ENCODE assay signal across 12 cellular contexts in the genomic region with DNA sequence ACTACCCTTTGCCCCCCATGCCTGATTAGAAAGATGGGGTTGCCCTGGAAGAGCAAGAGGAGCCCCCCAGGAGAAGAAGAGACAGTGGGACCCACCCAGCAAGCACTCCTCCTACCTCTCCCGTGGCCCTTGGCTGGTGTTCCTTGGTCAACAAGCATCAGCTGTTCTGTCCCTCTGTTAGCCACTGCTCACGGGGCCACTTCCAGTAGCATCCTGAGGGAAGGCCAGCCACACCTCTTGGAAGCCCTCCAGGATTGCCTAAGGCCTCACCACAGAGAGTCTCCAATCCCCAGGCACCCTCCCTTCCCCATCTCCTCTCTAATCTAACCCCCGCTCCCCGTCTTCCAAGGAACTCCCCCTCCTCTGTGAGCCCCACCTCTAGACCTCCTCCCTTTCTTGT.
"Had no signal": no experiment of that assay in that cellular context is flagged by ENCODE, and none has a peak within 500 bp of the region (broad histone marks: within the 10 kb centered on the region; RNA-seq: fewer than 3 reads in every experiment).

No MANE protein-coding gene starts in this region.

- H3K27ac ChIP-seq: testis, upper lobe of right lung had no signal

- H3K36me3 ChIP-seq: upper lobe of right lung had no signal

- H3K4me3 ChIP-seq: mucosa of descending colon, testis, upper lobe of right lung had no signal

- ATAC-seq: activated CD4-positive, CD25-positive, alpha-beta regulatory T cell treated with anti-CD3 and anti-CD28 coated beads, Interleukin-2, amount 50 U/mL, for 24 hours; activated naive CD4-positive, alpha-beta T cell treated with anti-CD3 and anti-CD28 coated beads, Interleukin-2, amount 50 U/mL, for 72 hours; mucosa of descending colon; natural killer cell; stimulated activated naive CD8-positive, alpha-beta T cell treated with anti-CD3 and anti-CD28 coated beads, Interleukin-15, amount 100 ng/mL, for 72 hours; upper lobe of right lung had no signal

- H3K4me1 Mint-ChIP-seq: natural killer cell; stimulated activated naive CD8-positive, alpha-beta T cell treated with anti-CD3 and anti-CD28 coated beads, Interleukin-15, amount 100 ng/mL, for 72 hours had no signal

- H3K9me3 Mint-ChIP-seq: activated naive CD4-positive, alpha-beta T cell treated with anti-CD3 and anti-CD28 coated beads, Interleukin-2, amount 50 U/mL, for 72 hours; endodermal cell; natural killer cell; stimulated activated naive CD8-positive, alpha-beta T cell treated with anti-CD3 and anti-CD28 coated beads, Interleukin-15, amount 100 ng/mL, for 72 hours had no signal

- H3K4me1 ChIP-seq: upper lobe of right lung had no signal

- H3K27me3 ChIP-seq: testis had no signal

- DNase-seq: activated T-cell treated with anti-CD3 and anti-CD28 coated beads, Interleukin-2, amount 50 U/mL, for 1 hour; endodermal cell; erythroblast; mucosa of descending colon; natural killer cell; stimulated activated CD4-positive, alpha-beta T cell treated with anti-CD3 and anti-CD28 coated beads, Interleukin-2, amount 100 ng/mL, for 48 hours; stimulated activated naive CD8-positive, alpha-beta T cell treated with anti-CD3 and anti-CD28 coated beads, Interleukin-15, amount 100 ng/mL, for 72 hours; T-helper 2 cell; testis; upper lobe of right lung had no signal

- H3K4me3 Mint-ChIP-seq: endodermal cell; natural killer cell; stimulated activated naive CD8-positive, alpha-beta T cell treated with anti-CD3 and anti-CD28 coated beads, Interleukin-15, amount 100 ng/mL, for 72 hours had no signal

- H3K27ac Mint-ChIP-seq: endodermal cell; natural killer cell; stimulated activated naive CD8-positive, alpha-beta T cell treated with anti-CD3 and anti-CD28 coated beads, Interleukin-15, amount 100 ng/mL, for 72 hours had no signal

- H3K36me3 Mint-ChIP-seq: activated naive CD4-positive, alpha-beta T cell treated with anti-CD3 and anti-CD28 coated beads, Interleukin-2, amount 50 U/mL, for 72 hours; natural killer cell had no signal

- H3K9me3 ChIP-seq: mucosa of descending colon, testis, upper lobe of right lung had no signal
